In the genomic region with DNA sequence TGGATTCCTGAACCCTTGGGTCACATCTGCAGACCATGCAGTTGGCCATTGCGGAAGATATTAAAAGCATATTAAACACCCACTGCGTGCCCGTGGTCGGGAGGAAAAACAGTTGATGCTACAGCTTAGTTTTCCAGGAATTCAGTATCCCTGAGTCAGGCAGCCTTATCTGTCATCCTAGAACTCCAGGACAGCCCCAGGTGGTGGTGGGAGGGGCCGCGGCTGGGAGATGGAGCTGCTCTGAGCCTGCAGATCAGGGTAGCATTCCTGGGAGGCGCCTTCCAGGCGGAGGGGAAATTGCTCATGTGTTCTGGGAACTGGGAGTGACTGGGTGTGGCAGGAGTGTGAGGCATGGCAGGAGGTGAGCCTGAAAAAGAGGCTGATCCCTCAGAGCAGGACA, we compare ENCODE assay signal across 12 cellular contexts.
DNase-seq lines count a peak whose midpoint lies in the region; ATAC-seq and TF ChIP-seq lines count a peak whose summit lies in the region.
"Had no signal": no experiment of that assay in that cellular context is flagged by ENCODE, and none has a peak within 500 bp of the region (broad histone marks: within the 10 kb centered on the region; RNA-seq: fewer than 3 reads in every experiment).

No MANE protein-coding gene starts in this region.

- H4K8ac ChIP-seq in H9 (replicated peaks; ENCODE audit: insufficient read length, low read depth, low read length): no peak overlapping the region

- H2AK5ac ChIP-seq in H9 (ENCODE audit: insufficient read length, low read length): no peak overlapping the region

- no peak overlapping the region for H2BK15ac ChIP-seq in H9 (ENCODE audit: low read depth, low read length)

- H2BK120ac ChIP-seq in H9 (ENCODE audit: low read depth, low read length, poor library complexity, severe bottlenecking): no peak overlapping the region

- CTCF ChIA-PET in activated CD4-positive, alpha-beta memory T cell treated with anti-CD3 and anti-CD28 coated beads, Interleukin-2, amount 10 ng/mL, durations not matched to agents 7 days and 5 days (lab: Charles Lee): interaction anchor here (0.6 kb wide), 1 partner anchor 570 kb away, joined by 4 read pairs; no protein-coding TSS in a partner anchor
- CTCF ChIA-PET in activated CD8-positive, alpha-beta memory T cell treated with anti-CD3 and anti-CD28 coated beads, Interleukin-2, amount 10 ng/mL, durations not matched to agents 7 days and 5 days (lab: Charles Lee): interaction anchor here (0.6 kb wide), 1 partner anchor 81 kb away, joined by 3 read pairs; no protein-coding TSS in a partner anchor

- peaks cover 0 to 4% (median 0%) of the 10 kb centered on the region in 9 donors for H3K36me3 ChIP-seq in heart right ventricle
- no peaks in the 10 kb centered on the region for H3K36me3 ChIP-seq in sigmoid colon
- H3K36me3 ChIP-seq: prostate gland had no signal

- peaks cover 2% of the 10 kb centered on the region; the same call in 1 of the 2 replicates for H3K79me2 ChIP-seq in H9 (ENCODE audit: insufficient read depth, low read length)

- H4K5ac ChIP-seq in H9 (ENCODE audit: insufficient read length, low read depth, low read length): no peak overlapping the region

- intact Hi-C loops in heart right ventricle (cut with DNase I): no loop called here
- intact Hi-C loops in sigmoid colon (cut with DNase I): no loop called here
- intact Hi-C loops in activated T-helper 1 cell treated with anti-CD3 and anti-CD28 coated beads, Interleukin-12 subunit alpha, Interleukin-12 subunit beta, Interleukin-2, Interleukin-4 antibody, amounts not matched to agents 30 ng/mL and 10 ng/mL and 1 ng/mL, durations not matched to agents 14 hours and 24 hours and 36 hours (cut with micrococcal nuclease): no loop called here

- DNase-seq in H9 (peak; percentile 80), SK-N-DZ (ENCODE audit: low spot score) (peak; percentile 25), heart right ventricle (no peak), sigmoid colon (peak; percentile 56), NCI-H187 treated with DMSO at 0.1 percent for 48 hours (lab: John Stamatoyannopoulos, UW) (no peak)
- DNase-seq in activated CD4-positive, alpha-beta memory T cell treated with anti-CD3 and anti-CD28 coated beads, Interleukin-2, amount 10 ng/mL, durations not matched to agents 7 days and 5 days: no peak
- DNase-seq in activated CD8-positive, alpha-beta memory T cell treated with anti-CD3 and anti-CD28 coated beads, Interleukin-2, amount 10 ng/mL, durations not matched to agents 7 days and 5 days: no peak
- no peak for DNase-seq in activated T-helper 1 cell treated with anti-CD3 and anti-CD28 coated beads, Interleukin-12 subunit alpha, Interleukin-12 subunit beta, Interleukin-2, Interleukin-4 antibody, amounts not matched to agents 30 ng/mL and 10 ng/mL and 1 ng/mL, durations not matched to agents 14 hours and 24 hours and 36 hours (ENCODE audit: low spot score)
- DNase-seq: MM.1S, T-helper 1 cell had no signal

- no peak overlapping the region for H4K91ac ChIP-seq in H9 (ENCODE audit: insufficient read length, low read depth, low read length)

- peak overlapping the region; percentile 85 to 96 (median 95); a peak in 5 of 7 replicates for H3K27ac Mint-ChIP-seq in H9
- no peak overlapping the region for H3K27ac Mint-ChIP-seq in activated CD4-positive, alpha-beta memory T cell treated with anti-CD3 and anti-CD28 coated beads, Interleukin-2, amount 10 ng/mL, durations not matched to agents 7 days and 5 days
- H3K27ac Mint-ChIP-seq in activated CD8-positive, alpha-beta memory T cell treated with anti-CD3 and anti-CD28 coated beads, Interleukin-2, amount 10 ng/mL, durations not matched to agents 7 days and 5 days: no peak overlapping the region
- no peak overlapping the region for H3K27ac Mint-ChIP-seq in activated T-helper 1 cell treated with anti-CD3 and anti-CD28 coated beads, Interleukin-12 subunit alpha, Interleukin-12 subunit beta, Interleukin-2, Interleukin-4 antibody, amounts not matched to agents 30 ng/mL and 10 ng/mL and 1 ng/mL, durations not matched to agents 14 hours and 24 hours and 36 hours

- no peak overlapping the region for H2AFZ ChIP-seq in H9 (ENCODE audit: low read length)

- H2BK5ac ChIP-seq in H9 (ENCODE audit: insufficient read length, low read length): no peak overlapping the region

- TF ChIP-seq POLR2A in sigmoid colon (IDR thresholded peaks at IDR 0.05): no peak

- TF ChIP-seq CTCF in H9 (conservative IDR thresholded peaks at IDR 0.05) (no peak), heart right ventricle (IDR thresholded peaks at IDR 0.05) (no peak), sigmoid colon (IDR thresholded peaks at IDR 0.05) (no peak)

- peaks cover 16 to 20% of the 10 kb centered on the region in 2 experiments for H3K4me1 Mint-ChIP-seq in H9
- H3K4me1 Mint-ChIP-seq in activated CD4-positive, alpha-beta memory T cell treated with anti-CD3 and anti-CD28 coated beads, Interleukin-2, amount 10 ng/mL, durations not matched to agents 7 days and 5 days: peaks cover 5% of the 10 kb centered on the region
- no peaks in the 10 kb centered on the region for H3K4me1 Mint-ChIP-seq in activated CD8-positive, alpha-beta memory T cell treated with anti-CD3 and anti-CD28 coated beads, Interleukin-2, amount 10 ng/mL, durations not matched to agents 7 days and 5 days
- H3K4me1 Mint-ChIP-seq in activated T-helper 1 cell treated with anti-CD3 and anti-CD28 coated beads, Interleukin-12 subunit alpha, Interleukin-12 subunit beta, Interleukin-2, Interleukin-4 antibody, amounts not matched to agents 30 ng/mL and 10 ng/mL and 1 ng/mL, durations not matched to agents 14 hours and 24 hours and 36 hours (ENCODE audit: low read depth): no peaks in the 10 kb centered on the region

- H3K18ac ChIP-seq in H9 (ENCODE audit: insufficient read length, low read depth, low read length): no peak overlapping the region

- peaks cover 2% of the 10 kb centered on the region for H3K79me1 ChIP-seq in H9 (ENCODE audit: insufficient read depth, low read depth, low read length, poor library complexity, severe bottlenecking)

- peaks cover 8% of the 10 kb centered on the region for H4K20me1 ChIP-seq in H9 (ENCODE audit: control insufficient read depth, insufficient read depth, insufficient read length)

- H3K4me3 Mint-ChIP-seq in H9: no peak overlapping the region
- no peak overlapping the region for H3K4me3 Mint-ChIP-seq in activated CD4-positive, alpha-beta memory T cell treated with anti-CD3 and anti-CD28 coated beads, Interleukin-2, amount 10 ng/mL, durations not matched to agents 7 days and 5 days
- no peak overlapping the region for H3K4me3 Mint-ChIP-seq in activated CD8-positive, alpha-beta memory T cell treated with anti-CD3 and anti-CD28 coated beads, Interleukin-2, amount 10 ng/mL, durations not matched to agents 7 days and 5 days
- no peak overlapping the region for H3K4me3 Mint-ChIP-seq in activated T-helper 1 cell treated with anti-CD3 and anti-CD28 coated beads, Interleukin-12 subunit alpha, Interleukin-12 subunit beta, Interleukin-2, Interleukin-4 antibody, amounts not matched to agents 30 ng/mL and 10 ng/mL and 1 ng/mL, durations not matched to agents 14 hours and 24 hours and 36 hours
- H3K4me3 Mint-ChIP-seq: stimulated activated memory B cell treated with anti-CD40 and anti-IgM and Interleukin-4, amounts not matched to agents 10 μg/mL and 1 μg/mL and 100 μg/mL, for 72 hours had no signal

- H3K4me3 ChIP-seq in heart right ventricle: no peak overlapping the region
- no peak overlapping the region for H3K4me3 ChIP-seq in sigmoid colon
- H3K4me3 ChIP-seq: prostate gland had no signal

- ATAC-seq in heart right ventricle: peak in 6 of 8 donors; percentile 11 to 49 (median 38)
- ATAC-seq in activated CD8-positive, alpha-beta memory T cell treated with anti-CD3 and anti-CD28 coated beads, Interleukin-2, amount 10 ng/mL, durations not matched to agents 7 days and 5 days: no peak

- H3K4me1 ChIP-seq in H9 (ENCODE audit: insufficient read depth, low read length): peaks cover 2% of the 10 kb centered on the region
- H3K4me1 ChIP-seq in heart right ventricle: peaks cover 5 to 28% (median 23%) of the 10 kb centered on the region in 9 donors
- H3K4me1 ChIP-seq in sigmoid colon: peaks cover 0 to 20% (median 8%) of the 10 kb centered on the region in 4 donors
- H3K4me1 ChIP-seq: prostate gland had no signal

- no peak overlapping the region for H3K4me2 ChIP-seq in H9 (ENCODE audit: insufficient read depth, insufficient read length, low read length)

- no peaks in the 10 kb centered on the region for H3K27me3 Mint-ChIP-seq in H9 (ENCODE audit: low read depth)
- H3K27me3 Mint-ChIP-seq in activated CD4-positive, alpha-beta memory T cell treated with anti-CD3 and anti-CD28 coated beads, Interleukin-2, amount 10 ng/mL, durations not matched to agents 7 days and 5 days: no peaks in the 10 kb centered on the region
- no peaks in the 10 kb centered on the region for H3K27me3 Mint-ChIP-seq in activated CD8-positive, alpha-beta memory T cell treated with anti-CD3 and anti-CD28 coated beads, Interleukin-2, amount 10 ng/mL, durations not matched to agents 7 days and 5 days
- no peaks in the 10 kb centered on the region for H3K27me3 Mint-ChIP-seq in activated T-helper 1 cell treated with anti-CD3 and anti-CD28 coated beads, Interleukin-12 subunit alpha, Interleukin-12 subunit beta, Interleukin-2, Interleukin-4 antibody, amounts not matched to agents 30 ng/mL and 10 ng/mL and 1 ng/mL, durations not matched to agents 14 hours and 24 hours and 36 hours (ENCODE audit: insufficient read depth)
- H3K27me3 Mint-ChIP-seq: stimulated activated memory B cell treated with anti-CD40 and anti-IgM and Interleukin-4, amounts not matched to agents 10 μg/mL and 1 μg/mL and 100 μg/mL, for 72 hours had no signal

- H3K36me3 Mint-ChIP-seq in H9 (ENCODE audit: insufficient read depth in 1 of 3, low read depth in 3 of 3): peaks cover 0 to 10% (median 5%) of the 10 kb centered on the region in 3 experiments; a peak in 4 of 7 replicates
- no peaks in the 10 kb centered on the region for H3K36me3 Mint-ChIP-seq in activated CD4-positive, alpha-beta memory T cell treated with anti-CD3 and anti-CD28 coated beads, Interleukin-2, amount 10 ng/mL, durations not matched to agents 7 days and 5 days (ENCODE audit: low read depth)
- no peaks in the 10 kb centered on the region for H3K36me3 Mint-ChIP-seq in activated CD8-positive, alpha-beta memory T cell treated with anti-CD3 and anti-CD28 coated beads, Interleukin-2, amount 10 ng/mL, durations not matched to agents 7 days and 5 days
- H3K36me3 Mint-ChIP-seq in activated T-helper 1 cell treated with anti-CD3 and anti-CD28 coated beads, Interleukin-12 subunit alpha, Interleukin-12 subunit beta, Interleukin-2, Interleukin-4 antibody, amounts not matched to agents 30 ng/mL and 10 ng/mL and 1 ng/mL, durations not matched to agents 14 hours and 24 hours and 36 hours (ENCODE audit: low read depth): no peaks in the 10 kb centered on the region

- WGBS in H9 (ENCODE audit: extremely low coverage, insufficient read length, low lambda C conversion rate): no CpG with 5 or more reads among the region's 8 CpGs
- WGBS in heart right ventricle, 2 donors: 45 to 50% methylated on average over 8 of the region's 8 CpGs
- 27 to 65% methylated on average over 8 of the region's 8 CpGs for WGBS in sigmoid colon, 2 donors

- H3K27ac ChIP-seq in H9 (ENCODE audit: insufficient read length, low read depth, low read length) (no peak overlapping the region), heart right ventricle (no peak overlapping the region), sigmoid colon (no peak overlapping the region)
- H3K27ac ChIP-seq: prostate gland had no signal

- H2BK12ac ChIP-seq in H9 (ENCODE audit: insufficient read length, low read depth, low read length): no peak overlapping the region

- no peak overlapping the region for H3K14ac ChIP-seq in H9 (ENCODE audit: insufficient read depth, low read length)

- H3K56ac ChIP-seq in H9 (ENCODE audit: insufficient read length, low read depth, low read length): no peak overlapping the region

- H3K23me2 ChIP-seq in H9 (ENCODE audit: insufficient read length, low read depth, low read length, poor library complexity, severe bottlenecking): no peaks in the 10 kb centered on the region

- POLR2A ChIA-PET in activated CD4-positive, alpha-beta memory T cell treated with anti-CD3 and anti-CD28 coated beads, Interleukin-2, amount 10 ng/mL, durations not matched to agents 7 days and 5 days (lab: Charles Lee): no interaction called here

- H3T11ph ChIP-seq in H9 (ENCODE audit: low read length): no peak overlapping the region

- H3K9me3 ChIP-seq in H9 (ENCODE audit: control insufficient read depth, low read depth, low read length): no peaks in the 10 kb centered on the region
- no peaks in the 10 kb centered on the region for H3K9me3 ChIP-seq in heart right ventricle
- no peaks in the 10 kb centered on the region for H3K9me3 ChIP-seq in sigmoid colon
- H3K9me3 ChIP-seq: prostate gland had no signal

- no peak overlapping the region for H2BK20ac ChIP-seq in H9 (ENCODE audit: low read depth, low read length, poor library complexity, severe bottlenecking)

- H3K23ac ChIP-seq in H9 (ENCODE audit: insufficient read length, low read depth, low read length): no peak overlapping the region

- no peak for TF ChIP-seq EP300 in sigmoid colon (IDR thresholded peaks at IDR 0.05)

- H3K9me3 Mint-ChIP-seq in H9: no peaks in the 10 kb centered on the region
- H3K9me3 Mint-ChIP-seq in activated CD4-positive, alpha-beta memory T cell treated with anti-CD3 and anti-CD28 coated beads, Interleukin-2, amount 10 ng/mL, durations not matched to agents 7 days and 5 days: no peaks in the 10 kb centered on the region
- no peaks in the 10 kb centered on the region for H3K9me3 Mint-ChIP-seq in activated CD8-positive, alpha-beta memory T cell treated with anti-CD3 and anti-CD28 coated beads, Interleukin-2, amount 10 ng/mL, durations not matched to agents 7 days and 5 days (ENCODE audit: low read depth)
- H3K9me3 Mint-ChIP-seq in activated T-helper 1 cell treated with anti-CD3 and anti-CD28 coated beads, Interleukin-12 subunit alpha, Interleukin-12 subunit beta, Interleukin-2, Interleukin-4 antibody, amounts not matched to agents 30 ng/mL and 10 ng/mL and 1 ng/mL, durations not matched to agents 14 hours and 24 hours and 36 hours: no peaks in the 10 kb centered on the region
- H3K9me3 Mint-ChIP-seq: stimulated activated memory B cell treated with anti-CD40 and anti-IgM and Interleukin-4, amounts not matched to agents 10 μg/mL and 1 μg/mL and 100 μg/mL, for 72 hours had no signal

- no peaks in the 10 kb centered on the region for H3K27me3 ChIP-seq in H9 (ENCODE audit: insufficient read depth, low read length)
- no peaks in the 10 kb centered on the region for H3K27me3 ChIP-seq in heart right ventricle
- H3K27me3 ChIP-seq in sigmoid colon: no peaks in the 10 kb centered on the region

- H3K9ac ChIP-seq in H9 (ENCODE audit: extremely low read depth, insufficient read length, low read length): no peak overlapping the region

- H3K4ac ChIP-seq in H9 (ENCODE audit: low read depth, low read length): no peak overlapping the region

Comparison
In these comparisons a context has a peak if more than half of its experiments do, and no peak if none do; other contexts are left out.
1. DNase-seq: peak in H9 (single experiment), SK-N-DZ (single experiment) and sigmoid colon (single experiment); none in heart right ventricle (0 of 2), activated CD4-positive, alpha-beta memory T cell treated with anti-CD3 and anti-CD28 coated beads, Interleukin-2, amount 10 ng/mL, durations not matched to agents 7 days and 5 days (single experiment), activated CD8-positive, alpha-beta memory T cell treated with anti-CD3 and anti-CD28 coated beads, Interleukin-2, amount 10 ng/mL, durations not matched to agents 7 days and 5 days (single experiment), activated T-helper 1 cell treated with anti-CD3 and anti-CD28 coated beads, Interleukin-12 subunit alpha, Interleukin-12 subunit beta, Interleukin-2, Interleukin-4 antibody, amounts not matched to agents 30 ng/mL and 10 ng/mL and 1 ng/mL, durations not matched to agents 14 hours and 24 hours and 36 hours (single experiment) and NCI-H187 treated with DMSO at 0.1 percent for 48 hours (single experiment).
2. H3K27ac Mint-ChIP-seq: peak in H9 (3 of 3); none in activated CD4-positive, alpha-beta memory T cell treated with anti-CD3 and anti-CD28 coated beads, Interleukin-2, amount 10 ng/mL, durations not matched to agents 7 days and 5 days (single experiment), activated CD8-positive, alpha-beta memory T cell treated with anti-CD3 and anti-CD28 coated beads, Interleukin-2, amount 10 ng/mL, durations not matched to agents 7 days and 5 days (single experiment) and activated T-helper 1 cell treated with anti-CD3 and anti-CD28 coated beads, Interleukin-12 subunit alpha, Interleukin-12 subunit beta, Interleukin-2, Interleukin-4 antibody, amounts not matched to agents 30 ng/mL and 10 ng/mL and 1 ng/mL, durations not matched to agents 14 hours and 24 hours and 36 hours (single experiment).